1 cellular context compared by ENCODE assay signal in the genomic region with DNA sequence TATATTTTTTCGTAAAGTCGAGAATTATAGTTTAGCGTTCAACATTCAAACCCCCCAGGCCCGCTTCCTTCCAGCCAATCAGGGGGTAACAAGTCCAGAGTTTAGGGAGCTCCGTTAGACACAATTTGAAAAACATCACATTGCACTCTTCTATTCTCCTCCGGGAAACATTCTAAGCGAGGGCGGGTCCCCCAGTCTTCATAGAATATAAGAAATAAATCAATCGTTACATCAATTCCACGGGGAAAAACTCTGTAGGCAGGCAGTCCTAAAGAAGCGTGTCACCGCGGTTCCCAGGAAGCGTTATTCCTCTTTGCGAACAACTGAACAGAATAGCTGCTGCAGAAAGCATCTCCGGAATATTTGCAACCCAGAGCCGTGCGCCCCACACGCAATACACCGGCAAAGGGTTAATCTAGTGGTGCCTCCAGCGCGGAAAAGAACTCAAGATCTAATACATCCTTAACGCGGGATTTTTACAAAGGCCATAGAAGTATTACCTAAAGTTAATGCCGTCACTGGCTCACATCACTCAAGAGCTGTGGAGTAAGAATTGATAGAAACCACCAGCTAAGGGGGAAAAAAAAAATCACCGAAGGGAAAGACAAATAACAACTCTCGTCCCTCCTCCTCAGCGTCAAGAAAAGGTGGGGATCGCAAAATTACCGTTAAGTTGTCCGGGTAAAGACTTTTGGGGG.
A peak's percentile ranks its signal among the peaks of the same experiment; 100 is the strongest.
TF ChIP-seq lines count a peak whose summit lies in the region.

No MANE protein-coding gene starts in this region.

TF ChIP-seq in GM12878, 131 proteins besides CTCF, POLR2A, EP300 and RAD21 (continued from another document):
- TF ChIP-seq, protein P1, sequence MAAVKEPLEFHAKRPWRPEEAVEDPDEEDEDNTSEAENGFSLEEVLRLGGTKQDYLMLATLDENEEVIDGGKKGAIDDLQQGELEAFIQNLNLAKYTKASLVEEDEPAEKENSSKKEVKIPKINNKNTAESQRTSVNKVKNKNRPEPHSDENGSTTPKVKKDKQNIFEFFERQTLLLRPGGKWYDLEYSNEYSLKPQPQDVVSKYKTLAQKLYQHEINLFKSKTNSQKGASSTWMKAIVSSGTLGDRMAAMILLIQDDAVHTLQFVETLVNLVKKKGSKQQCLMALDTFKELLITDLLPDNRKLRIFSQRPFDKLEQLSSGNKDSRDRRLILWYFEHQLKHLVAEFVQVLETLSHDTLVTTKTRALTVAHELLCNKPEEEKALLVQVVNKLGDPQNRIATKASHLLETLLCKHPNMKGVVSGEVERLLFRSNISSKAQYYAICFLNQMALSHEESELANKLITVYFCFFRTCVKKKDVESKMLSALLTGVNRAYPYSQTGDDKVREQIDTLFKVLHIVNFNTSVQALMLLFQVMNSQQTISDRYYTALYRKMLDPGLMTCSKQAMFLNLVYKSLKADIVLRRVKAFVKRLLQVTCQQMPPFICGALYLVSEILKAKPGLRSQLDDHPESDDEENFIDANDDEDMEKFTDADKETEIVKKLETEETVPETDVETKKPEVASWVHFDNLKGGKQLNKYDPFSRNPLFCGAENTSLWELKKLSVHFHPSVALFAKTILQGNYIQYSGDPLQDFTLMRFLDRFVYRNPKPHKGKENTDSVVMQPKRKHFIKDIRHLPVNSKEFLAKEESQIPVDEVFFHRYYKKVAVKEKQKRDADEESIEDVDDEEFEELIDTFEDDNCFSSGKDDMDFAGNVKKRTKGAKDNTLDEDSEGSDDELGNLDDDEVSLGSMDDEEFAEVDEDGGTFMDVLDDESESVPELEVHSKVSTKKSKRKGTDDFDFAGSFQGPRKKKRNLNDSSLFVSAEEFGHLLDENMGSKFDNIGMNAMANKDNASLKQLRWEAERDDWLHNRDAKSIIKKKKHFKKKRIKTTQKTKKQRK (IDR thresholded peaks at IDR 0.05; ENCODE audit: low read depth, low read length): no peak
- TF ChIP-seq, protein P2, sequence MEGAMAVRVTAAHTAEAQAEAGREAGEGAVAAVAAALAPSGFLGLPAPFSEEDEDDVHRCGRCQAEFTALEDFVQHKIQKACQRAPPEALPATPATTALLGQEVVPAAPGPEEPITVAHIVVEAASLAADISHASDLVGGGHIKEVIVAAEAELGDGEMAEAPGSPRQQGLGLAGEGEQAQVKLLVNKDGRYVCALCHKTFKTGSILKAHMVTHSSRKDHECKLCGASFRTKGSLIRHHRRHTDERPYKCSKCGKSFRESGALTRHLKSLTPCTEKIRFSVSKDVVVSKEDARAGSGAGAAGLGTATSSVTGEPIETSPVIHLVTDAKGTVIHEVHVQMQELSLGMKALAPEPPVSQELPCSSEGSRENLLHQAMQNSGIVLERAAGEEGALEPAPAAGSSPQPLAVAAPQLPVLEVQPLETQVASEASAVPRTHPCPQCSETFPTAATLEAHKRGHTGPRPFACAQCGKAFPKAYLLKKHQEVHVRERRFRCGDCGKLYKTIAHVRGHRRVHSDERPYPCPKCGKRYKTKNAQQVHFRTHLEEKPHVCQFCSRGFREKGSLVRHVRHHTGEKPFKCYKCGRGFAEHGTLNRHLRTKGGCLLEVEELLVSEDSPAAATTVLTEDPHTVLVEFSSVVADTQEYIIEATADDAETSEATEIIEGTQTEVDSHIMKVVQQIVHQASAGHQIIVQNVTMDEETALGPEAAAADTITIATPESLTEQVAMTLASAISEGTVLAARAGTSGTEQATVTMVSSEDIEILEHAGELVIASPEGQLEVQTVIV (IDR thresholded peaks at IDR 0.05; ENCODE audit: borderline replicate concordance, partially characterized antibody): no peak
- TF ChIP-seq, protein P3, sequence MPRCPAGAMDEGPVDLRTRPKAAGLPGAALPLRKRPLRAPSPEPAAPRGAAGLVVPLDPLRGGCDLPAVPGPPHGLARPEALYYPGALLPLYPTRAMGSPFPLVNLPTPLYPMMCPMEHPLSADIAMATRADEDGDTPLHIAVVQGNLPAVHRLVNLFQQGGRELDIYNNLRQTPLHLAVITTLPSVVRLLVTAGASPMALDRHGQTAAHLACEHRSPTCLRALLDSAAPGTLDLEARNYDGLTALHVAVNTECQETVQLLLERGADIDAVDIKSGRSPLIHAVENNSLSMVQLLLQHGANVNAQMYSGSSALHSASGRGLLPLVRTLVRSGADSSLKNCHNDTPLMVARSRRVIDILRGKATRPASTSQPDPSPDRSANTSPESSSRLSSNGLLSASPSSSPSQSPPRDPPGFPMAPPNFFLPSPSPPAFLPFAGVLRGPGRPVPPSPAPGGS (IDR thresholded peaks at IDR 0.05; ENCODE audit: borderline replicate concordance, insufficient read depth, low read depth, low read length, poor library complexity, severe bottlenecking): no peak
- TF ChIP-seq, protein P4, sequence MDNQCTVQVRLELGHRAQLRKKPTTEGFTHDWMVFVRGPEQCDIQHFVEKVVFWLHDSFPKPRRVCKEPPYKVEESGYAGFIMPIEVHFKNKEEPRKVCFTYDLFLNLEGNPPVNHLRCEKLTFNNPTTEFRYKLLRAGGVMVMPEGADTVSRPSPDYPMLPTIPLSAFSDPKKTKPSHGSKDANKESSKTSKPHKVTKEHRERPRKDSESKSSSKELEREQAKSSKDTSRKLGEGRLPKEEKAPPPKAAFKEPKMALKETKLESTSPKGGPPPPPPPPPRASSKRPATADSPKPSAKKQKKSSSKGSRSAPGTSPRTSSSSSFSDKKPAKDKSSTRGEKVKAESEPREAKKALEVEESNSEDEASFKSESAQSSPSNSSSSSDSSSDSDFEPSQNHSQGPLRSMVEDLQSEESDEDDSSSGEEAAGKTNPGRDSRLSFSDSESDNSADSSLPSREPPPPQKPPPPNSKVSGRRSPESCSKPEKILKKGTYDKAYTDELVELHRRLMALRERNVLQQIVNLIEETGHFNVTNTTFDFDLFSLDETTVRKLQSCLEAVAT (IDR thresholded peaks at IDR 0.05): 0 out of 2 replicates have a peak, but pooled peaks have one; percentile 11
- TF ChIP-seq RUNX3 (IDR thresholded peaks at IDR 0.05; ENCODE audit: low read length): no peak
- TF ChIP-seq HDGF (IDR thresholded peaks at IDR 0.05): no peak
- TF ChIP-seq RAD51 (IDR thresholded peaks at IDR 0.05): no peak
- TF ChIP-seq, protein P5, sequence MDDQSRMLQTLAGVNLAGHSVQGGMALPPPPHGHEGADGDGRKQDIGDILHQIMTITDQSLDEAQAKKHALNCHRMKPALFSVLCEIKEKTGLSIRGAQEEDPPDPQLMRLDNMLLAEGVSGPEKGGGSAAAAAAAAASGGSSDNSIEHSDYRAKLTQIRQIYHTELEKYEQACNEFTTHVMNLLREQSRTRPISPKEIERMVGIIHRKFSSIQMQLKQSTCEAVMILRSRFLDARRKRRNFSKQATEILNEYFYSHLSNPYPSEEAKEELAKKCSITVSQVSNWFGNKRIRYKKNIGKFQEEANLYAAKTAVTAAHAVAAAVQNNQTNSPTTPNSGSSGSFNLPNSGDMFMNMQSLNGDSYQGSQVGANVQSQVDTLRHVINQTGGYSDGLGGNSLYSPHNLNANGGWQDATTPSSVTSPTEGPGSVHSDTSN (IDR thresholded peaks at IDR 0.05; ENCODE audit: insufficient replicate concordance, low read depth, low read length): no peak
- TF ChIP-seq SMC3 (IDR thresholded peaks at IDR 0.05; ENCODE audit: borderline replicate concordance, low read length): no peak
- TF ChIP-seq, protein P6, sequence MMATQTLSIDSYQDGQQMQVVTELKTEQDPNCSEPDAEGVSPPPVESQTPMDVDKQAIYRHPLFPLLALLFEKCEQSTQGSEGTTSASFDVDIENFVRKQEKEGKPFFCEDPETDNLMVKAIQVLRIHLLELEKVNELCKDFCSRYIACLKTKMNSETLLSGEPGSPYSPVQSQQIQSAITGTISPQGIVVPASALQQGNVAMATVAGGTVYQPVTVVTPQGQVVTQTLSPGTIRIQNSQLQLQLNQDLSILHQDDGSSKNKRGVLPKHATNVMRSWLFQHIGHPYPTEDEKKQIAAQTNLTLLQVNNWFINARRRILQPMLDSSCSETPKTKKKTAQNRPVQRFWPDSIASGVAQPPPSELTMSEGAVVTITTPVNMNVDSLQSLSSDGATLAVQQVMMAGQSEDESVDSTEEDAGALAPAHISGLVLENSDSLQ (IDR thresholded peaks at IDR 0.05): peak; percentile 9; the same call in 1 of the 2 replicates
- TF ChIP-seq SRF (IDR thresholded peaks at IDR 0.05; ENCODE audit: low read depth in 2 of 2, low read length in 2 of 2): no peak
- TF ChIP-seq JUND (IDR thresholded peaks at IDR 0.05; ENCODE audit: low read depth, low read length): no peak
- TF ChIP-seq RELA (IDR thresholded peaks at IDR 0.05; ENCODE audit: borderline replicate concordance, partially characterized antibody): no peak
- no peak for TF ChIP-seq NR2C1 (IDR thresholded peaks at IDR 0.05)
- TF ChIP-seq ETV6 (conservative IDR thresholded peaks at IDR 0.05 in 1 of 2, IDR thresholded peaks at IDR 0.05 in 1 of 2; ENCODE audit: borderline replicate concordance in 1 of 2, low read depth in 1 of 2): no peak
- TF ChIP-seq EGR1 (IDR thresholded peaks at IDR 0.05; ENCODE audit: borderline replicate concordance in 1 of 2, low read depth in 2 of 2, low read length in 2 of 2): no peak
- TF ChIP-seq, protein P7, sequence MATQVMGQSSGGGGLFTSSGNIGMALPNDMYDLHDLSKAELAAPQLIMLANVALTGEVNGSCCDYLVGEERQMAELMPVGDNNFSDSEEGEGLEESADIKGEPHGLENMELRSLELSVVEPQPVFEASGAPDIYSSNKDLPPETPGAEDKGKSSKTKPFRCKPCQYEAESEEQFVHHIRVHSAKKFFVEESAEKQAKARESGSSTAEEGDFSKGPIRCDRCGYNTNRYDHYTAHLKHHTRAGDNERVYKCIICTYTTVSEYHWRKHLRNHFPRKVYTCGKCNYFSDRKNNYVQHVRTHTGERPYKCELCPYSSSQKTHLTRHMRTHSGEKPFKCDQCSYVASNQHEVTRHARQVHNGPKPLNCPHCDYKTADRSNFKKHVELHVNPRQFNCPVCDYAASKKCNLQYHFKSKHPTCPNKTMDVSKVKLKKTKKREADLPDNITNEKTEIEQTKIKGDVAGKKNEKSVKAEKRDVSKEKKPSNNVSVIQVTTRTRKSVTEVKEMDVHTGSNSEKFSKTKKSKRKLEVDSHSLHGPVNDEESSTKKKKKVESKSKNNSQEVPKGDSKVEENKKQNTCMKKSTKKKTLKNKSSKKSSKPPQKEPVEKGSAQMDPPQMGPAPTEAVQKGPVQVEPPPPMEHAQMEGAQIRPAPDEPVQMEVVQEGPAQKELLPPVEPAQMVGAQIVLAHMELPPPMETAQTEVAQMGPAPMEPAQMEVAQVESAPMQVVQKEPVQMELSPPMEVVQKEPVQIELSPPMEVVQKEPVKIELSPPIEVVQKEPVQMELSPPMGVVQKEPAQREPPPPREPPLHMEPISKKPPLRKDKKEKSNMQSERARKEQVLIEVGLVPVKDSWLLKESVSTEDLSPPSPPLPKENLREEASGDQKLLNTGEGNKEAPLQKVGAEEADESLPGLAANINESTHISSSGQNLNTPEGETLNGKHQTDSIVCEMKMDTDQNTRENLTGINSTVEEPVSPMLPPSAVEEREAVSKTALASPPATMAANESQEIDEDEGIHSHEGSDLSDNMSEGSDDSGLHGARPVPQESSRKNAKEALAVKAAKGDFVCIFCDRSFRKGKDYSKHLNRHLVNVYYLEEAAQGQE (IDR thresholded peaks at IDR 0.05; ENCODE audit: low read depth, low read length): no peak
- TF ChIP-seq, protein P8, sequence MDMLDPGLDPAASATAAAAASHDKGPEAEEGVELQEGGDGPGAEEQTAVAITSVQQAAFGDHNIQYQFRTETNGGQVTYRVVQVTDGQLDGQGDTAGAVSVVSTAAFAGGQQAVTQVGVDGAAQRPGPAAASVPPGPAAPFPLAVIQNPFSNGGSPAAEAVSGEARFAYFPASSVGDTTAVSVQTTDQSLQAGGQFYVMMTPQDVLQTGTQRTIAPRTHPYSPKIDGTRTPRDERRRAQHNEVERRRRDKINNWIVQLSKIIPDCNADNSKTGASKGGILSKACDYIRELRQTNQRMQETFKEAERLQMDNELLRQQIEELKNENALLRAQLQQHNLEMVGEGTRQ (IDR thresholded peaks at IDR 0.05; ENCODE audit: borderline replicate concordance, low read depth, low read length): no peak
- TF ChIP-seq NFIC (IDR thresholded peaks at IDR 0.05; ENCODE audit: low read depth, low read length): no peak
